ENCODE assay signal across 7 cellular contexts in the genomic region with DNA sequence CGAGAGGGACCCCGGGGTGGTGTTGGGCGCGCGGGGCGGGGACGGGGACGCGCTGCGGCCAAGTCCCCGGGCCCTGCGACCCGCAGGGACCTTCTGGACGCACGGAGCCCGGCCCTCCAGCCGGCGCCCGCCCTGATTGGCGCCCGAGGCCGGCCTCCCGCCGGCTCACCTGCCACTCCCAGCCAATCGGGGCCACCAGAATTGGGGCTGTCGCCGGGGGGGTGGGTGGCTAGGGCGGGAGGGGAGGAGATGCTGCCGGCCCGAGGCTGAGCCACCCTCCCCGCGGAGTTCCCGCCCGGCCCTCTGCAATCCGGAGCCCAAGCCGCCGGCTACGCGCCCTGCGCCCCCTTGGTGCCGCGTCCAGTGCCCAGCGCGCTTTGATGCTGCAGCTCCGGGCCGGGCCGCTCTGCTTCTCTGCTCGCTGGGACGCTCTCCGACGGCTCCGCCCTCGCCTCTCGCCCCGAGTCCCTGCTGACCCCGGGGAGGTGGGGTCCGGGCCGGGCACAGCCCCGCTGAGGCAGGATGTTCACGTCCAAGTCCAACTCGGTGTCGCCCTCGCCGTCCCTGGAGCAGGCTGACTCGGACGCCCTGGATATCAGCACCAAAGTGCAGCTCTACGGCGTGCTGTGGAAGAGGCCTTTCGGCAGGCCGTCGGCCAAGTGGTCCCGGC. TPM values are rescaled to one million over a fixed set of nuclear protein-coding genes. Genes with fewer than 3 reads are reported as not detected.
A peak's percentile ranks its signal among the peaks of the same experiment; 100 is the strongest.
DNase-seq lines count a peak whose midpoint lies in the region; ATAC-seq and TF ChIP-seq lines count a peak whose summit lies in the region.

TSS of gene PLEKHD1 (plus strand) at position 285 of the 670 bp plus-strand sequence. CDS start at position 523, 238 bp downstream.

- peaks cover 0 to 9% of the 10 kb centered on the region in 2 donors for H3K27me3 ChIP-seq in body of pancreas
- peaks cover 34 to 48% (median 40%) of the 10 kb centered on the region in 5 donors for H3K27me3 ChIP-seq in subcutaneous abdominal adipose tissue (ENCODE audit: control insufficient read depth in 5 of 5, insufficient read depth in 4 of 5, low read length in 5 of 5)

- H3K27me3 Mint-ChIP-seq in IgD-negative memory B cell, result peaks cover 36% of the 10 kb centered on the region
- H3K27me3 Mint-ChIP-seq in T-helper 17 cell, result peaks cover 69% of the 10 kb centered on the region
- peaks cover 55% of the 10 kb centered on the region for H3K27me3 Mint-ChIP-seq in T-helper 2 cell treated with Interferon-gamma antibody and Interleukin-4, amounts not matched to agents 5 μg/mL and 100 μg/mL, for 36 hours (ENCODE audit: low read depth)

- H3K27ac Mint-ChIP-seq in IgD-negative memory B cell (no peak within 1 kb of the TSS), T-helper 17 cell (no peak within 1 kb of the TSS)
- H3K27ac Mint-ChIP-seq in T-helper 2 cell treated with Interferon-gamma antibody and Interleukin-4, amounts not matched to agents 5 μg/mL and 100 μg/mL, for 36 hours, result no peak within 1 kb of the TSS

- H3K9me3 Mint-ChIP-seq in IgD-negative memory B cell, result no peaks in the 10 kb centered on the region
- H3K9me3 Mint-ChIP-seq in T-helper 2 cell treated with Interferon-gamma antibody and Interleukin-4, amounts not matched to agents 5 μg/mL and 100 μg/mL, for 36 hours, result no peaks in the 10 kb centered on the region

- DNase-seq in body of pancreas (peak in 1 of 4 donors; percentile 22), left colon (peak in 1 of 2 donors; percentile 15), globus pallidus (ENCODE audit: low spot score) (no peak), T-helper 17 cell (no peak)
- DNase-seq in T-helper 2 cell treated with Interferon-gamma antibody and Interleukin-4, amounts not matched to agents 5 μg/mL and 100 μg/mL, for 36 hours (ENCODE audit: low spot score), result no peak

- no peak for TF ChIP-seq POLR2A in body of pancreas (IDR thresholded peaks at IDR 0.05)

- no peaks in the 10 kb centered on the region for H3K36me3 ChIP-seq in body of pancreas (replicated peaks in 1 of 2; ENCODE audit: insufficient read depth in 1 of 2, low read depth in 2 of 2)
- no peaks in the 10 kb centered on the region for H3K36me3 ChIP-seq in subcutaneous abdominal adipose tissue (ENCODE audit: control insufficient read depth in 5 of 5, insufficient read depth in 5 of 5, low read length in 5 of 5)

- no peak within 1 kb of the TSS for H3K9ac ChIP-seq in subcutaneous abdominal adipose tissue (ENCODE audit: low read length in 5 of 5)

- peaks cover 5 to 18% (median 12%) of the 10 kb centered on the region in 3 donors for H3K4me1 Mint-ChIP-seq in IgD-negative memory B cell
- peaks cover 2% of the 10 kb centered on the region for H3K4me1 Mint-ChIP-seq in T-helper 17 cell
- no peaks in the 10 kb centered on the region for H3K4me1 Mint-ChIP-seq in T-helper 2 cell treated with Interferon-gamma antibody and Interleukin-4, amounts not matched to agents 5 μg/mL and 100 μg/mL, for 36 hours (ENCODE audit: low read depth)

- ATAC-seq in body of pancreas (peak; percentile 45), left colon (peak; percentile 71), T-helper 17 cell (no peak)

- H3K27ac ChIP-seq in body of pancreas (no peak within 1 kb of the TSS), subcutaneous abdominal adipose tissue (ENCODE audit: low read depth, low read length) (no peak within 1 kb of the TSS)

- H3K9me3 ChIP-seq in body of pancreas (no peaks in the 10 kb centered on the region), subcutaneous abdominal adipose tissue (ENCODE audit: control insufficient read depth in 5 of 5, low read length in 5 of 5) (no peaks in the 10 kb centered on the region), T-helper 17 cell (ENCODE audit: control insufficient read depth, low read length, poor library complexity, severe bottlenecking) (no peaks in the 10 kb centered on the region)

- H3K36me3 Mint-ChIP-seq in IgD-negative memory B cell (peaks cover 5% of the 10 kb centered on the region), T-helper 17 cell (ENCODE audit: low read depth) (peaks cover 4% of the 10 kb centered on the region)
- no peaks in the 10 kb centered on the region for H3K36me3 Mint-ChIP-seq in T-helper 2 cell treated with Interferon-gamma antibody and Interleukin-4, amounts not matched to agents 5 μg/mL and 100 μg/mL, for 36 hours (ENCODE audit: low read depth)

- H3K4me3 Mint-ChIP-seq in IgD-negative memory B cell (peak within 1 kb of the TSS in 3 of 4 donors; percentile 17 to 83 (median 48)), T-helper 17 cell (no peak within 1 kb of the TSS)
- no peak within 1 kb of the TSS for H3K4me3 Mint-ChIP-seq in T-helper 2 cell treated with Interferon-gamma antibody and Interleukin-4, amounts not matched to agents 5 μg/mL and 100 μg/mL, for 36 hours

- intact Hi-C loops in body of pancreas (cut with DNase I), result no loop called here
- intact Hi-C loops in left colon (cut with DNase I, micrococcal nuclease), result no loop called here

- TF ChIP-seq CTCF in body of pancreas (IDR thresholded peaks at IDR 0.05), result no peak

- H3K4me1 ChIP-seq in body of pancreas (peaks cover 17% of the 10 kb centered on the region), subcutaneous abdominal adipose tissue (ENCODE audit: control insufficient read depth in 5 of 5, insufficient read depth in 5 of 5, low read length in 5 of 5) (peaks cover 0 to 21% (median 19%) of the 10 kb centered on the region in 5 donors)

- H3K4me3 ChIP-seq in body of pancreas (peak within 1 kb of the TSS in 1 of 2 donors; percentile 4), subcutaneous abdominal adipose tissue (ENCODE audit: low read depth in 1 of 5, low read length in 5 of 5) (peak within 1 kb of the TSS in 4 of 5 donors; percentile 39 to 56 (median 40))

- 2% methylated on average over 46 of the region's 72 CpGs; no CpG with 5 or more reads in 1 of the 2 donors for WGBS in body of pancreas, 2 donors

RNA-seq across cellular contexts. Expression of gene PLEKHD1, which starts in this region (rescaled TPM):
- 0.11 TPM for polyA plus RNA-seq in IgD-negative memory B cell
- 1 to 10 TPM in 1 of 2 donors, under 1 TPM in 1; under 0.01 to 2.0 TPM for total RNA-seq in body of pancreas
- under 1 TPM; 0.14 to 0.18 TPM for total RNA-seq in left colon
- total RNA-seq in T-helper 17 cell, result under 1 TPM; 0.70 to 0.99 TPM

Comparison
In these comparisons a context has a peak if more than half of its experiments do, and no peak if none do; other contexts are left out.
1. Peak in ATAC-seq in left colon; RNA of the gene not detected or under 1 TPM.
2. H3K4me3 Mint-ChIP-seq: peak in IgD-negative memory B cell (3 of 4); none in T-helper 17 cell (single experiment) and T-helper 2 cell treated with Interferon-gamma antibody and Interleukin-4, amounts not matched to agents 5 μg/mL and 100 μg/mL, for 36 hours (single experiment).